15 cellular contexts compared by ENCODE assay signal in genomic region chr22:45229181-45229580, GRCh38. TPM values are rescaled to one million over a fixed set of nuclear protein-coding genes. Genes with fewer than 3 reads are reported as not detected.
A peak's percentile ranks its signal among the peaks of the same experiment; 100 is the strongest.
DNase-seq lines count a peak whose midpoint lies in the region; ATAC-seq and TF ChIP-seq lines count a peak whose summit lies in the region.
"Had no signal": no experiment of that assay in that cellular context is flagged by ENCODE, and none has a peak within 500 bp of the region (broad histone marks: within the 10 kb centered on the region; RNA-seq: fewer than 3 reads in every experiment).

No MANE protein-coding gene starts in this region.

- H3K4me1 ChIP-seq in endodermal cell (ENCODE audit: control insufficient read depth, insufficient read depth, low read length): no peaks in the 10 kb centered on the region
- H3K4me1 ChIP-seq: Caco-2, HAP-1 had no signal

- H3K36me3 ChIP-seq in endodermal cell (ENCODE audit: control insufficient read depth, insufficient read depth, low read length): no peaks in the 10 kb centered on the region
- H3K36me3 ChIP-seq: BE2C, HAP-1 had no signal

- WGBS in endodermal cell (ENCODE audit: insufficient coverage in 1 of 2, insufficient read length in 1 of 2), 2 experiments: 91 to 98% methylated on average over 7 to 9 of the region's 13 CpGs

- H3K27ac ChIP-seq in HL-60 (replicated peaks) (peak overlapping the region; percentile 96), cingulate gyrus (ENCODE audit: low read depth, low read length) (peak overlapping the region; percentile 4), endodermal cell (ENCODE audit: low read depth, low read length) (no peak overlapping the region)
- H3K27ac ChIP-seq: A549 had no signal

- no peak for DNase-seq in HL-60 (ENCODE audit: low read depth in 1 of 2, low spot score in 1 of 2)
- DNase-seq in endodermal cell: peak; percentile 40
- no peak for DNase-seq in activated T-cell treated with anti-CD3 and anti-CD28 coated beads, Interleukin-2, amount 50 U/mL, for 48 hours
- no peak for DNase-seq in NCI-H526 (lab: John Stamatoyannopoulos, UW)
- no peak for DNase-seq in stimulated activated effector memory CD8-positive, alpha-beta T cell treated with anti-CD3 and anti-CD28 coated beads, Interleukin-12 subunit alpha, Interleukin-12 subunit beta, amount 100 ng/mL, for 72 hours (ENCODE audit: low spot score in 2 of 2)
- DNase-seq in DMS53 (lab: John Stamatoyannopoulos, UW): no peak
- DNase-seq: BE2C; Caco-2; CD8-positive, alpha-beta memory T cell had no signal

- peaks cover 9% of the 10 kb centered on the region for H3K4me1 Mint-ChIP-seq in endodermal cell
- peaks cover 65% of the 10 kb centered on the region for H3K4me1 Mint-ChIP-seq in stimulated activated effector memory CD8-positive, alpha-beta T cell treated with anti-CD3 and anti-CD28 coated beads, Interleukin-12 subunit alpha, Interleukin-12 subunit beta, amount 100 ng/mL, for 72 hours

- no peaks in the 10 kb centered on the region for H3K9me3 Mint-ChIP-seq in endodermal cell
- H3K9me3 Mint-ChIP-seq in stimulated activated effector memory CD8-positive, alpha-beta T cell treated with anti-CD3 and anti-CD28 coated beads, Interleukin-12 subunit alpha, Interleukin-12 subunit beta, amount 100 ng/mL, for 72 hours: no peaks in the 10 kb centered on the region
- H3K9me3 Mint-ChIP-seq: CD8-positive, alpha-beta memory T cell had no signal

- no peak overlapping the region for H3K4me3 Mint-ChIP-seq in endodermal cell
- H3K4me3 Mint-ChIP-seq in stimulated activated effector memory CD8-positive, alpha-beta T cell treated with anti-CD3 and anti-CD28 coated beads, Interleukin-12 subunit alpha, Interleukin-12 subunit beta, amount 100 ng/mL, for 72 hours: no peak overlapping the region
- H3K4me3 Mint-ChIP-seq: CD8-positive, alpha-beta memory T cell had no signal

- H3K27me3 Mint-ChIP-seq in endodermal cell (ENCODE audit: insufficient read depth): no peaks in the 10 kb centered on the region
- H3K27me3 Mint-ChIP-seq: CD8-positive, alpha-beta memory T cell had no signal

- no peaks in the 10 kb centered on the region for H3K9me3 ChIP-seq in endodermal cell (ENCODE audit: control insufficient read depth, low read length)
- H3K9me3 ChIP-seq: A549, BE2C, Caco-2, HAP-1 had no signal

- ATAC-seq in stimulated activated effector memory CD8-positive, alpha-beta T cell treated with anti-CD3 and anti-CD28 coated beads, Interleukin-12 subunit alpha, Interleukin-12 subunit beta, amount 100 ng/mL, for 72 hours: no peak
- ATAC-seq: K562 had no signal

- H3K4me3 ChIP-seq in HL-60 (replicated peaks; ENCODE audit: insufficient read depth, low read length) (no peak overlapping the region), endodermal cell (ENCODE audit: low read length) (no peak overlapping the region)
- H3K4me3 ChIP-seq: A549, HAP-1, K562 had no signal

- H3K27me3 ChIP-seq in HL-60 (ENCODE audit: insufficient read depth, poor library complexity, severe bottlenecking) (no peaks in the 10 kb centered on the region), endodermal cell (ENCODE audit: control insufficient read depth, insufficient read depth, low read length, poor library complexity, severe bottlenecking) (no peaks in the 10 kb centered on the region)
- H3K27me3 ChIP-seq: BE2C had no signal

- no peak overlapping the region for H3K9ac ChIP-seq in endodermal cell (ENCODE audit: extremely low read depth, low read length, poor library complexity, severe bottlenecking)

- H3K36me3 Mint-ChIP-seq in endodermal cell (ENCODE audit: low read depth): no peaks in the 10 kb centered on the region
- peaks cover 5% of the 10 kb centered on the region for H3K36me3 Mint-ChIP-seq in stimulated activated effector memory CD8-positive, alpha-beta T cell treated with anti-CD3 and anti-CD28 coated beads, Interleukin-12 subunit alpha, Interleukin-12 subunit beta, amount 100 ng/mL, for 72 hours

- no peak overlapping the region for H3K27ac Mint-ChIP-seq in endodermal cell
- H3K27ac Mint-ChIP-seq in stimulated activated effector memory CD8-positive, alpha-beta T cell treated with anti-CD3 and anti-CD28 coated beads, Interleukin-12 subunit alpha, Interleukin-12 subunit beta, amount 100 ng/mL, for 72 hours: no peak overlapping the region

- no peak for TF ChIP-seq CTCF in HL-60 (IDR thresholded peaks at IDR 0.05; ENCODE audit: insufficient read depth, low read length)
- no peak for TF ChIP-seq CTCF in endodermal cell (conservative IDR thresholded peaks at IDR 0.05)

RNA-seq across cellular contexts. Expression of gene KIAA0930, which starts 11.5 kb away (rescaled TPM):
- 10 to 100 TPM; 36.2 to 47.8 TPM for total RNA-seq in endodermal cell
- polyA plus RNA-seq in endodermal cell (2013, experiment 1 of 2): 38.3 TPM
- polyA plus RNA-seq in endodermal cell (2013, experiment 2 of 2): 36.4 TPM

RNA-seq across cellular contexts. Expression of gene UPK3A, which starts 55.6 kb away (rescaled TPM):
- not detected for total RNA-seq in endodermal cell
- polyA plus RNA-seq in endodermal cell (2013, experiment 1 of 2): 0.21 TPM
- polyA plus RNA-seq in endodermal cell (2013, experiment 2 of 2): not detected
- total RNA-seq: CD8-positive, alpha-beta memory T cell; Daoy; K562 had no signal
- polyA plus RNA-seq: A549; AG04450; CD8-positive, alpha-beta memory T cell; K562 had no signal
